ENCODE assay signal across 1 cellular context in the genomic region with DNA sequence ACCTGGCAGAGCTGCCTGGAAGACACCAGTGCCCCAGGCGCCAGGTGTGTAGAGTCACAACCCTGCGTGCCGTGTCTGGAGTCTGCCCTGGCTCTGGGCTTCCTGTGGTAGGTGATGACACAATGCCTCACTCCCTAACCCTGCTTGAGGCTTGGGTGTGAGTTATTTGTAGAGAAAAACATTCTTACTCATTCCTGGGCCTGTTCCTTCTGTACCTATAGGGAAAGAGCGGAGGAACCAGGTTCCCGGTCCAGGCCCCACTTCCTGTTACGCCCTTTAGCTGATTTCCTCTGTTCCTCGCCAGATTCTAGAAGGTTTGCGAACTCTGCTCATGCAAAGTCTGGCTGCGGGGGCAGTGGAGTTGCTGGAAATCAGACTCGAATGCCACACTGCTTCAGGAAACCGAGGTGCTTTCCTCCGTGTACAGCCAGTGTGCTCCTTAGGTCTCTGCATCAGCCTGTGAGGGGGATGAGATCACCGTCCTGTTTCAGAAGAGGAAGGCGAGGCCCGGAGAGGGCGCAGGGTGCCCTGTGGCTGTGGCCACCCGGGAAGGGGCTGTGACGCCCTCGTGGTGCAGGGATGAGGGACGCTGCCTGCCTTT.
TF ChIP-seq lines count a peak whose summit lies in the region.

No MANE protein-coding gene starts in this region.

TF ChIP-seq in GM12878, 131 proteins besides CTCF, POLR2A, EP300 and RAD21 (continued from another document and continues in another):
- 0 out of 2 replicates have a peak, but pooled peaks have one; percentile 50 for TF ChIP-seq WRNIP1 (IDR thresholded peaks at IDR 0.05; ENCODE audit: borderline replicate concordance, low read depth, low read length)
- no peak for TF ChIP-seq FOS (IDR thresholded peaks at IDR 0.05; ENCODE audit: borderline replicate concordance, extremely low read depth, insufficient read length)
- TF ChIP-seq, protein P1, sequence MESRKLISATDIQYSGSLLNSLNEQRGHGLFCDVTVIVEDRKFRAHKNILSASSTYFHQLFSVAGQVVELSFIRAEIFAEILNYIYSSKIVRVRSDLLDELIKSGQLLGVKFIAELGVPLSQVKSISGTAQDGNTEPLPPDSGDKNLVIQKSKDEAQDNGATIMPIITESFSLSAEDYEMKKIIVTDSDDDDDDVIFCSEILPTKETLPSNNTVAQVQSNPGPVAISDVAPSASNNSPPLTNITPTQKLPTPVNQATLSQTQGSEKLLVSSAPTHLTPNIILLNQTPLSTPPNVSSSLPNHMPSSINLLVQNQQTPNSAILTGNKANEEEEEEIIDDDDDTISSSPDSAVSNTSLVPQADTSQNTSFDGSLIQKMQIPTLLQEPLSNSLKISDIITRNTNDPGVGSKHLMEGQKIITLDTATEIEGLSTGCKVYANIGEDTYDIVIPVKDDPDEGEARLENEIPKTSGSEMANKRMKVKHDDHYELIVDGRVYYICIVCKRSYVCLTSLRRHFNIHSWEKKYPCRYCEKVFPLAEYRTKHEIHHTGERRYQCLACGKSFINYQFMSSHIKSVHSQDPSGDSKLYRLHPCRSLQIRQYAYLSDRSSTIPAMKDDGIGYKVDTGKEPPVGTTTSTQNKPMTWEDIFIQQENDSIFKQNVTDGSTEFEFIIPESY (IDR thresholded peaks at IDR 0.05), result no peak
- TF ChIP-seq, protein P2, sequence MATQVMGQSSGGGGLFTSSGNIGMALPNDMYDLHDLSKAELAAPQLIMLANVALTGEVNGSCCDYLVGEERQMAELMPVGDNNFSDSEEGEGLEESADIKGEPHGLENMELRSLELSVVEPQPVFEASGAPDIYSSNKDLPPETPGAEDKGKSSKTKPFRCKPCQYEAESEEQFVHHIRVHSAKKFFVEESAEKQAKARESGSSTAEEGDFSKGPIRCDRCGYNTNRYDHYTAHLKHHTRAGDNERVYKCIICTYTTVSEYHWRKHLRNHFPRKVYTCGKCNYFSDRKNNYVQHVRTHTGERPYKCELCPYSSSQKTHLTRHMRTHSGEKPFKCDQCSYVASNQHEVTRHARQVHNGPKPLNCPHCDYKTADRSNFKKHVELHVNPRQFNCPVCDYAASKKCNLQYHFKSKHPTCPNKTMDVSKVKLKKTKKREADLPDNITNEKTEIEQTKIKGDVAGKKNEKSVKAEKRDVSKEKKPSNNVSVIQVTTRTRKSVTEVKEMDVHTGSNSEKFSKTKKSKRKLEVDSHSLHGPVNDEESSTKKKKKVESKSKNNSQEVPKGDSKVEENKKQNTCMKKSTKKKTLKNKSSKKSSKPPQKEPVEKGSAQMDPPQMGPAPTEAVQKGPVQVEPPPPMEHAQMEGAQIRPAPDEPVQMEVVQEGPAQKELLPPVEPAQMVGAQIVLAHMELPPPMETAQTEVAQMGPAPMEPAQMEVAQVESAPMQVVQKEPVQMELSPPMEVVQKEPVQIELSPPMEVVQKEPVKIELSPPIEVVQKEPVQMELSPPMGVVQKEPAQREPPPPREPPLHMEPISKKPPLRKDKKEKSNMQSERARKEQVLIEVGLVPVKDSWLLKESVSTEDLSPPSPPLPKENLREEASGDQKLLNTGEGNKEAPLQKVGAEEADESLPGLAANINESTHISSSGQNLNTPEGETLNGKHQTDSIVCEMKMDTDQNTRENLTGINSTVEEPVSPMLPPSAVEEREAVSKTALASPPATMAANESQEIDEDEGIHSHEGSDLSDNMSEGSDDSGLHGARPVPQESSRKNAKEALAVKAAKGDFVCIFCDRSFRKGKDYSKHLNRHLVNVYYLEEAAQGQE (IDR thresholded peaks at IDR 0.05; ENCODE audit: low read depth, low read length), result no peak; the same call in 1 of the 2 replicates
- TF ChIP-seq IRF4 (IDR thresholded peaks at IDR 0.05; ENCODE audit: low read depth, low read length), result peak; percentile 54; the same call in 1 of the 2 replicates
- TF ChIP-seq, protein P3, sequence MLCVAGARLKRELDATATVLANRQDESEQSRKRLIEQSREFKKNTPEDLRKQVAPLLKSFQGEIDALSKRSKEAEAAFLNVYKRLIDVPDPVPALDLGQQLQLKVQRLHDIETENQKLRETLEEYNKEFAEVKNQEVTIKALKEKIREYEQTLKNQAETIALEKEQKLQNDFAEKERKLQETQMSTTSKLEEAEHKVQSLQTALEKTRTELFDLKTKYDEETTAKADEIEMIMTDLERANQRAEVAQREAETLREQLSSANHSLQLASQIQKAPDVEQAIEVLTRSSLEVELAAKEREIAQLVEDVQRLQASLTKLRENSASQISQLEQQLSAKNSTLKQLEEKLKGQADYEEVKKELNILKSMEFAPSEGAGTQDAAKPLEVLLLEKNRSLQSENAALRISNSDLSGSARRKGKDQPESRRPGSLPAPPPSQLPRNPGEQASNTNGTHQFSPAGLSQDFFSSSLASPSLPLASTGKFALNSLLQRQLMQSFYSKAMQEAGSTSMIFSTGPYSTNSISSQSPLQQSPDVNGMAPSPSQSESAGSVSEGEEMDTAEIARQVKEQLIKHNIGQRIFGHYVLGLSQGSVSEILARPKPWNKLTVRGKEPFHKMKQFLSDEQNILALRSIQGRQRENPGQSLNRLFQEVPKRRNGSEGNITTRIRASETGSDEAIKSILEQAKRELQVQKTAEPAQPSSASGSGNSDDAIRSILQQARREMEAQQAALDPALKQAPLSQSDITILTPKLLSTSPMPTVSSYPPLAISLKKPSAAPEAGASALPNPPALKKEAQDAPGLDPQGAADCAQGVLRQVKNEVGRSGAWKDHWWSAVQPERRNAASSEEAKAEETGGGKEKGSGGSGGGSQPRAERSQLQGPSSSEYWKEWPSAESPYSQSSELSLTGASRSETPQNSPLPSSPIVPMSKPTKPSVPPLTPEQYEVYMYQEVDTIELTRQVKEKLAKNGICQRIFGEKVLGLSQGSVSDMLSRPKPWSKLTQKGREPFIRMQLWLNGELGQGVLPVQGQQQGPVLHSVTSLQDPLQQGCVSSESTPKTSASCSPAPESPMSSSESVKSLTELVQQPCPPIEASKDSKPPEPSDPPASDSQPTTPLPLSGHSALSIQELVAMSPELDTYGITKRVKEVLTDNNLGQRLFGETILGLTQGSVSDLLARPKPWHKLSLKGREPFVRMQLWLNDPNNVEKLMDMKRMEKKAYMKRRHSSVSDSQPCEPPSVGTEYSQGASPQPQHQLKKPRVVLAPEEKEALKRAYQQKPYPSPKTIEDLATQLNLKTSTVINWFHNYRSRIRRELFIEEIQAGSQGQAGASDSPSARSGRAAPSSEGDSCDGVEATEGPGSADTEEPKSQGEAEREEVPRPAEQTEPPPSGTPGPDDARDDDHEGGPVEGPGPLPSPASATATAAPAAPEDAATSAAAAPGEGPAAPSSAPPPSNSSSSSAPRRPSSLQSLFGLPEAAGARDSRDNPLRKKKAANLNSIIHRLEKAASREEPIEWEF (IDR thresholded peaks at IDR 0.05; ENCODE audit: insufficient replicate concordance, low read depth, low read length), result peak; percentile 61
- no peak; the same call in 1 of the 3 replicates for TF ChIP-seq POU2F2 (IDR thresholded peaks at IDR 0.05; ENCODE audit: borderline replicate concordance, low read depth, low read length)
- TF ChIP-seq RUNX3 (IDR thresholded peaks at IDR 0.05; ENCODE audit: low read length), result no peak
- TF ChIP-seq SREBF2 (IDR thresholded peaks at IDR 0.05; ENCODE audit: low read length), result no peak
- TF ChIP-seq, protein P4, sequence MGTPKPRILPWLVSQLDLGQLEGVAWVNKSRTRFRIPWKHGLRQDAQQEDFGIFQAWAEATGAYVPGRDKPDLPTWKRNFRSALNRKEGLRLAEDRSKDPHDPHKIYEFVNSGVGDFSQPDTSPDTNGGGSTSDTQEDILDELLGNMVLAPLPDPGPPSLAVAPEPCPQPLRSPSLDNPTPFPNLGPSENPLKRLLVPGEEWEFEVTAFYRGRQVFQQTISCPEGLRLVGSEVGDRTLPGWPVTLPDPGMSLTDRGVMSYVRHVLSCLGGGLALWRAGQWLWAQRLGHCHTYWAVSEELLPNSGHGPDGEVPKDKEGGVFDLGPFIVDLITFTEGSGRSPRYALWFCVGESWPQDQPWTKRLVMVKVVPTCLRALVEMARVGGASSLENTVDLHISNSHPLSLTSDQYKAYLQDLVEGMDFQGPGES (IDR thresholded peaks at IDR 0.05), result no peak
- TF ChIP-seq, protein P5, sequence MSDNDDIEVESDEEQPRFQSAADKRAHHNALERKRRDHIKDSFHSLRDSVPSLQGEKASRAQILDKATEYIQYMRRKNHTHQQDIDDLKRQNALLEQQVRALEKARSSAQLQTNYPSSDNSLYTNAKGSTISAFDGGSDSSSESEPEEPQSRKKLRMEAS (IDR thresholded peaks at IDR 0.05; ENCODE audit: low read depth, low read length), result no peak; the same call in 1 of the 2 replicates
- TF ChIP-seq STAT1 (conservative IDR thresholded peaks at IDR 0.05), result no peak
- TF ChIP-seq, protein P6, sequence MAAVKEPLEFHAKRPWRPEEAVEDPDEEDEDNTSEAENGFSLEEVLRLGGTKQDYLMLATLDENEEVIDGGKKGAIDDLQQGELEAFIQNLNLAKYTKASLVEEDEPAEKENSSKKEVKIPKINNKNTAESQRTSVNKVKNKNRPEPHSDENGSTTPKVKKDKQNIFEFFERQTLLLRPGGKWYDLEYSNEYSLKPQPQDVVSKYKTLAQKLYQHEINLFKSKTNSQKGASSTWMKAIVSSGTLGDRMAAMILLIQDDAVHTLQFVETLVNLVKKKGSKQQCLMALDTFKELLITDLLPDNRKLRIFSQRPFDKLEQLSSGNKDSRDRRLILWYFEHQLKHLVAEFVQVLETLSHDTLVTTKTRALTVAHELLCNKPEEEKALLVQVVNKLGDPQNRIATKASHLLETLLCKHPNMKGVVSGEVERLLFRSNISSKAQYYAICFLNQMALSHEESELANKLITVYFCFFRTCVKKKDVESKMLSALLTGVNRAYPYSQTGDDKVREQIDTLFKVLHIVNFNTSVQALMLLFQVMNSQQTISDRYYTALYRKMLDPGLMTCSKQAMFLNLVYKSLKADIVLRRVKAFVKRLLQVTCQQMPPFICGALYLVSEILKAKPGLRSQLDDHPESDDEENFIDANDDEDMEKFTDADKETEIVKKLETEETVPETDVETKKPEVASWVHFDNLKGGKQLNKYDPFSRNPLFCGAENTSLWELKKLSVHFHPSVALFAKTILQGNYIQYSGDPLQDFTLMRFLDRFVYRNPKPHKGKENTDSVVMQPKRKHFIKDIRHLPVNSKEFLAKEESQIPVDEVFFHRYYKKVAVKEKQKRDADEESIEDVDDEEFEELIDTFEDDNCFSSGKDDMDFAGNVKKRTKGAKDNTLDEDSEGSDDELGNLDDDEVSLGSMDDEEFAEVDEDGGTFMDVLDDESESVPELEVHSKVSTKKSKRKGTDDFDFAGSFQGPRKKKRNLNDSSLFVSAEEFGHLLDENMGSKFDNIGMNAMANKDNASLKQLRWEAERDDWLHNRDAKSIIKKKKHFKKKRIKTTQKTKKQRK (IDR thresholded peaks at IDR 0.05; ENCODE audit: low read depth, low read length), result no peak
- TF ChIP-seq, protein P7, sequence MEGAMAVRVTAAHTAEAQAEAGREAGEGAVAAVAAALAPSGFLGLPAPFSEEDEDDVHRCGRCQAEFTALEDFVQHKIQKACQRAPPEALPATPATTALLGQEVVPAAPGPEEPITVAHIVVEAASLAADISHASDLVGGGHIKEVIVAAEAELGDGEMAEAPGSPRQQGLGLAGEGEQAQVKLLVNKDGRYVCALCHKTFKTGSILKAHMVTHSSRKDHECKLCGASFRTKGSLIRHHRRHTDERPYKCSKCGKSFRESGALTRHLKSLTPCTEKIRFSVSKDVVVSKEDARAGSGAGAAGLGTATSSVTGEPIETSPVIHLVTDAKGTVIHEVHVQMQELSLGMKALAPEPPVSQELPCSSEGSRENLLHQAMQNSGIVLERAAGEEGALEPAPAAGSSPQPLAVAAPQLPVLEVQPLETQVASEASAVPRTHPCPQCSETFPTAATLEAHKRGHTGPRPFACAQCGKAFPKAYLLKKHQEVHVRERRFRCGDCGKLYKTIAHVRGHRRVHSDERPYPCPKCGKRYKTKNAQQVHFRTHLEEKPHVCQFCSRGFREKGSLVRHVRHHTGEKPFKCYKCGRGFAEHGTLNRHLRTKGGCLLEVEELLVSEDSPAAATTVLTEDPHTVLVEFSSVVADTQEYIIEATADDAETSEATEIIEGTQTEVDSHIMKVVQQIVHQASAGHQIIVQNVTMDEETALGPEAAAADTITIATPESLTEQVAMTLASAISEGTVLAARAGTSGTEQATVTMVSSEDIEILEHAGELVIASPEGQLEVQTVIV (IDR thresholded peaks at IDR 0.05; ENCODE audit: borderline replicate concordance, partially characterized antibody), result no peak
- no peak for TF ChIP-seq FOXM1 (IDR thresholded peaks at IDR 0.05; ENCODE audit: low read depth, low read length)
- TF ChIP-seq, protein P8, sequence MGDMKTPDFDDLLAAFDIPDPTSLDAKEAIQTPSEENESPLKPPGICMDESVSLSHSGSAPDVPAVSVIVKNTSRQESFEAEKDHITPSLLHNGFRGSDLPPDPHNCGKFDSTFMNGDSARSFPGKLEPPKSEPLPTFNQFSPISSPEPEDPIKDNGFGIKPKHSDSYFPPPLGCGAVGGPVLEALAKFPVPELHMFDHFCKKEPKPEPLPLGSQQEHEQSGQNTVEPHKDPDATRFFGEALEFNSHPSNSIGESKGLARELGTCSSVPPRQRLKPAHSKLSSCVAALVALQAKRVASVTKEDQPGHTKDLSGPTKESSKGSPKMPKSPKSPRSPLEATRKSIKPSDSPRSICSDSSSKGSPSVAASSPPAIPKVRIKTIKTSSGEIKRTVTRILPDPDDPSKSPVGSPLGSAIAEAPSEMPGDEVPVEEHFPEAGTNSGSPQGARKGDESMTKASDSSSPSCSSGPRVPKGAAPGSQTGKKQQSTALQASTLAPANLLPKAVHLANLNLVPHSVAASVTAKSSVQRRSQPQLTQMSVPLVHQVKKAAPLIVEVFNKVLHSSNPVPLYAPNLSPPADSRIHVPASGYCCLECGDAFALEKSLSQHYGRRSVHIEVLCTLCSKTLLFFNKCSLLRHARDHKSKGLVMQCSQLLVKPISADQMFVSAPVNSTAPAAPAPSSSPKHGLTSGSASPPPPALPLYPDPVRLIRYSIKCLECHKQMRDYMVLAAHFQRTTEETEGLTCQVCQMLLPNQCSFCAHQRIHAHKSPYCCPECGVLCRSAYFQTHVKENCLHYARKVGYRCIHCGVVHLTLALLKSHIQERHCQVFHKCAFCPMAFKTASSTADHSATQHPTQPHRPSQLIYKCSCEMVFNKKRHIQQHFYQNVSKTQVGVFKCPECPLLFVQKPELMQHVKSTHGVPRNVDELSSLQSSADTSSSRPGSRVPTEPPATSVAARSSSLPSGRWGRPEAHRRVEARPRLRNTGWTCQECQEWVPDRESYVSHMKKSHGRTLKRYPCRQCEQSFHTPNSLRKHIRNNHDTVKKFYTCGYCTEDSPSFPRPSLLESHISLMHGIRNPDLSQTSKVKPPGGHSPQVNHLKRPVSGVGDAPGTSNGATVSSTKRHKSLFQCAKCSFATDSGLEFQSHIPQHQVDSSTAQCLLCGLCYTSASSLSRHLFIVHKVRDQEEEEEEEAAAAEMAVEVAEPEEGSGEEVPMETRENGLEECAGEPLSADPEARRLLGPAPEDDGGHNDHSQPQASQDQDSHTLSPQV (IDR thresholded peaks at IDR 0.05), result no peak
- no peak for TF ChIP-seq BMI1 (IDR thresholded peaks at IDR 0.05; ENCODE audit: borderline replicate concordance)
- TF ChIP-seq NR2C2 (IDR thresholded peaks at IDR 0.05; ENCODE audit: borderline replicate concordance, control insufficient read depth, insufficient read length, low read depth), result no peak
- peak; percentile 39; the same call in 1 of the 2 replicates for TF ChIP-seq TAF1 (IDR thresholded peaks at IDR 0.05; ENCODE audit: borderline replicate concordance, low read depth, low read length)
- TF ChIP-seq DPF2 (IDR thresholded peaks at IDR 0.05), result peak; percentile 67
- no peak for TF ChIP-seq CBX3 (IDR thresholded peaks at IDR 0.05; ENCODE audit: borderline replicate concordance, low read depth)
- no peak for TF ChIP-seq GABPA (IDR thresholded peaks at IDR 0.05; ENCODE audit: low read depth)
- peak; percentile 92 for TF ChIP-seq CREM (IDR thresholded peaks at IDR 0.05; ENCODE audit: low read depth)
- peak; percentile 85 for TF ChIP-seq ZBED1 (IDR thresholded peaks at IDR 0.05; ENCODE audit: borderline replicate concordance)
- peak; percentile 73 for TF ChIP-seq ATF7 (IDR thresholded peaks at IDR 0.05; ENCODE audit: low read depth)
- TF ChIP-seq MXI1 (IDR thresholded peaks at IDR 0.05; ENCODE audit: low read depth, low read length), result 0 out of 2 replicates have a peak, but pooled peaks have one; percentile 30
- TF ChIP-seq IKZF1 (conservative IDR thresholded peaks at IDR 0.05), result peak; percentile 95
- TF ChIP-seq TCF3 (IDR thresholded peaks at IDR 0.05; ENCODE audit: borderline replicate concordance, insufficient read depth, low read depth, low read length), result peak; percentile 96
- no peak for TF ChIP-seq YBX1 (IDR thresholded peaks at IDR 0.05)
